Comparison of ENCODE assay signal across 28 cellular contexts in genomic region chr3:133954961-133955360, GRCh38.
"Had no signal": no experiment of that assay in that cellular context is flagged by ENCODE, and none has a peak within 500 bp of the region (broad histone marks: within the 10 kb centered on the region; RNA-seq: fewer than 3 reads in every experiment).

No MANE protein-coding gene starts in this region.

- H3K27ac ChIP-seq: ascending aorta, breast epithelium, cardiac muscle cell, coronary artery, dorsolateral prefrontal cortex had no signal

- H3K9me3 ChIP-seq: ascending aorta, breast epithelium had no signal

- H3K4me3 ChIP-seq: ascending aorta, breast epithelium, cardiac muscle cell, coronary artery, dorsolateral prefrontal cortex had no signal

- H3K4me1 ChIP-seq: ascending aorta, breast epithelium had no signal

- H3K27me3 ChIP-seq: ascending aorta, breast epithelium, cardiac muscle cell, dorsolateral prefrontal cortex had no signal

- H3K36me3 ChIP-seq: ascending aorta, breast epithelium, cardiac muscle cell had no signal

- ATAC-seq: activated CD4-positive, alpha-beta T cell treated with anti-CD3 and anti-CD28 coated beads for 36 hours; activated CD8-positive, alpha-beta memory T cell treated with anti-CD3 and anti-CD28 coated beads, Interleukin-2, amount 10 ng/mL, durations not matched to agents 7 days and 5 days; activated CD8-positive, alpha-beta T cell treated with anti-CD3 and anti-CD28 coated beads, Interleukin-2, amount 10 ng/mL, durations not matched to agents 7 days and 5 days; activated naive CD4-positive, alpha-beta T cell treated with anti-CD3 and anti-CD28 coated beads, Interleukin-2, amount 50 U/mL, for 72 hours; activated T-cell treated with anti-CD3 and anti-CD28 coated beads, Interleukin-2, amount 50 U/mL, for 72 hours; esophagus mucosa; T-helper 17 cell had no signal

- DNase-seq: activated CD4-positive, alpha-beta memory T cell treated with anti-CD3 and anti-CD28 coated beads for 36 hours; activated CD4-positive, alpha-beta T cell treated with anti-CD3 and anti-CD28 coated beads for 36 hours; activated CD4-positive, alpha-beta T cell treated with anti-CD3 and anti-CD28 coated beads, Interleukin-2, amount 10 ng/mL, durations not matched to agents 24 days and 14 days; activated CD4-positive, CD25-positive, alpha-beta regulatory T cell; activated CD4-positive, CD25-positive, alpha-beta regulatory T cell treated with anti-CD3 and anti-CD28 coated beads, Interleukin-2, amount 50 U/mL, for 72 hours; activated CD8-positive, alpha-beta memory T cell treated with anti-CD3 and anti-CD28 coated beads, Interleukin-2, amount 10 ng/mL, durations not matched to agents 7 days and 5 days; activated CD8-positive, alpha-beta memory T cell treated with anti-CD3 and anti-CD28 coated beads, Interleukin-2, amount 50 U/mL, for 4 hours; activated CD8-positive, alpha-beta T cell treated with anti-CD3 and anti-CD28 coated beads, Interleukin-2, amount 10 ng/mL, durations not matched to agents 7 days and 5 days; activated gamma-delta T cell; activated naive CD4-positive, alpha-beta T cell; activated naive CD4-positive, alpha-beta T cell treated with anti-CD3 and anti-CD28 coated beads, Interleukin-2, amount 10 ng/mL, durations not matched to agents 7 days and 5 days; activated naive CD8-positive, alpha-beta T cell treated with anti-CD3 and anti-CD28 coated beads, Interleukin-2, amount 10 ng/mL, durations not matched to agents 7 days and 5 days; activated T-cell treated with anti-CD3 and anti-CD28 coated beads, Interleukin-2, amount 50 U/mL, for 24 hours; activated T-cell treated with anti-CD3 and anti-CD28 coated beads, Interleukin-2, amount 50 U/mL, for 72 hours; central memory CD4-positive, alpha-beta T cell; cerebellar nuclear complex; dorsolateral prefrontal cortex; effector memory CD4-positive, alpha-beta T cell; endodermal cell; foreskin fibroblast; head of caudate nucleus; T-helper 17 cell had no signal
